Comparison of ENCODE assay signal across 10 cellular contexts in genomic region chr19:18672606-18673337, GRCh38. TPM values are rescaled to one million over a fixed set of nuclear protein-coding genes. Genes with fewer than 3 reads are reported as not detected.
DNase-seq lines count a peak whose midpoint lies in the region; ATAC-seq and TF ChIP-seq lines count a peak whose summit lies in the region.
"Had no signal": no experiment of that assay in that cellular context is flagged by ENCODE, and none has a peak within 500 bp of the region (broad histone marks: within the 10 kb centered on the region; RNA-seq: fewer than 3 reads in every experiment).

No MANE protein-coding gene starts in this region.

- no peak overlapping the region for H3K4me3 ChIP-seq in BJ (ENCODE audit: low read depth, low read length)
- H3K4me3 ChIP-seq in coronary artery = peak overlapping the region; percentile 43
- H3K4me3 ChIP-seq in prostate gland = no peak overlapping the region
- H3K4me3 ChIP-seq: skin epidermis had no signal

- peaks cover 7% of the 10 kb centered on the region for H3K36me3 ChIP-seq in BJ (ENCODE audit: control insufficient read depth, insufficient read depth, low read length)
- H3K36me3 ChIP-seq in prostate gland = peaks cover 0 to 9% of the 10 kb centered on the region in 2 donors

- POLR2A ChIA-PET in BJ (lab: Charles Lee) = no interaction called here

- ATAC-seq in GM21526 (IDR thresholded peaks at IDR 0.05; ENCODE audit: low FRiP score, unreplicated experiment) (no peak), HG02678 (IDR thresholded peaks at IDR 0.05; ENCODE audit: unreplicated experiment) (no peak)

- DNase-seq in BJ (ENCODE audit: low read depth) (no peak), NCI-H2196 (lab: John Stamatoyannopoulos, UW; ENCODE audit: unreplicated experiment) (peak; percentile 21), coronary artery (ENCODE audit: low spot score) (no peak), middle frontal gyrus (ENCODE audit: extremely low spot score, low spot score) (peak; percentile 32), NCI-H2171 (lab: John Stamatoyannopoulos, UW) (no peak), prostate gland (ENCODE audit: low spot score) (no peak)
- DNase-seq: NCI-H1930 had no signal

- no peaks in the 10 kb centered on the region for H3K4me1 ChIP-seq in prostate gland (replicated peaks)

- TF ChIP-seq CTCF in BJ (IDR thresholded peaks at IDR 0.05; ENCODE audit: insufficient read depth, low read depth, low read length) (peak; percentile 30; the same call in 1 of the 2 replicates), coronary artery (IDR thresholded peaks at IDR 0.05) (no peak), prostate gland (IDR thresholded peaks at IDR 0.05) (peak in 1 of 4 experiments; percentile 21)

- intact Hi-C loops in prostate gland (cut with DNase I) = loop anchor here (5.0 to 10.0 kb wide), 2 partner anchors 75 to 228 kb away; no protein-coding TSS in a partner anchor

- CTCF ChIA-PET in BJ (lab: Yijun Ruan, JAX) = interaction anchor here (0.6 to 2.5 kb wide), 6 partner anchors 9 to 224 kb away, joined by 3 to 7 read pairs (median 5); no protein-coding TSS in a partner anchor

- H3K9me3 ChIP-seq in prostate gland = no peaks in the 10 kb centered on the region

- H3K27ac ChIP-seq in coronary artery (peak overlapping the region; percentile 79 to 86), prostate gland (peak overlapping the region in 1 of 2 donors; percentile 19)
- H3K27ac ChIP-seq: skin epidermis had no signal

- no peak for TF ChIP-seq POLR2A in prostate gland (IDR thresholded peaks at IDR 0.05)

- H3K27me3 ChIP-seq in BJ (ENCODE audit: control insufficient read depth, insufficient read depth, low read length) (no peaks in the 10 kb centered on the region), prostate gland (replicated peaks; ENCODE audit: insufficient read depth) (no peaks in the 10 kb centered on the region)

- WGBS in prostate gland = 42% methylated on average over 13 of the region's 13 CpGs

RNA-seq across cellular contexts. Expression of gene CRTC1, which starts 10.7 kb away (rescaled TPM):
- 0.97 and 1.5 TPM in 2 replicates for polyA plus RNA-seq in BJ (2011; rRNA removed)
- polyA minus RNA-seq in BJ (2011; rRNA and poly(A)+ RNA removed) = 0.62 and 1.4 TPM in 2 replicates
- 10 to 100 TPM in 1 of 2 donors, 1 to 10 TPM in 1; 6.7 to 24.4 TPM for total RNA-seq in prostate gland

RNA-seq across cellular contexts. Expression of gene KLHL26, which starts 35.9 kb away (rescaled TPM):
- 0.91 and 2.3 TPM in 2 replicates for polyA plus RNA-seq in BJ (2011; rRNA removed)
- polyA minus RNA-seq in BJ (2011; rRNA and poly(A)+ RNA removed) = 0.90 and 0.98 TPM in 2 replicates
- total RNA-seq in prostate gland = 10 to 100 TPM in 1 of 2 donors, 1 to 10 TPM in 1; 9.1 to 18.4 TPM

Comparison
In these comparisons a context has a peak if more than half of its experiments do, and no peak if none do; other contexts are left out.
1. DNase-seq: peak in NCI-H2196 (single experiment) and middle frontal gyrus (single experiment); none in BJ (single experiment), coronary artery (single experiment), NCI-H2171 (single experiment) and prostate gland (single experiment).